24 cellular contexts compared by ENCODE assay signal in genomic region chr1:92808353-92808752, GRCh38.
"Had no signal": no experiment of that assay in that cellular context is flagged by ENCODE, and none has a peak within 500 bp of the region (broad histone marks: within the 10 kb centered on the region; RNA-seq: fewer than 3 reads in every experiment).

No MANE protein-coding gene starts in this region.

- H3K79me2 ChIP-seq: parathyroid adenoma had no signal

- H3K27me3 Mint-ChIP-seq: activated CD8-positive, alpha-beta T cell treated with anti-CD3 and anti-CD28 coated beads for 36 hours had no signal

- H3K9ac ChIP-seq: parathyroid adenoma had no signal

- H2AFZ ChIP-seq: parathyroid adenoma had no signal

- H3K9me3 ChIP-seq: colonic mucosa, esophagus muscularis mucosa, lower lobe of right lung, neutrophil, right lobe of liver, testis, upper lobe of right lung had no signal

- H3K4me1 Mint-ChIP-seq: activated CD4-positive, alpha-beta T cell treated with anti-CD3 and anti-CD28 coated beads, Interleukin-2, amount 10 ng/mL, durations not matched to agents 24 days and 14 days; activated T-helper 17 cell treated with anti-CD3 and anti-CD28 coated beads, Interleukin-2, amount 50 U/mL, for 72 hours; stimulated activated naive CD8-positive, alpha-beta T cell treated with anti-CD3 and anti-CD28 coated beads, Interleukin-15, amount 100 ng/mL, for 72 hours had no signal

- H3K4me1 ChIP-seq: colonic mucosa, parathyroid adenoma, right lobe of liver, testis had no signal

- H3K36me3 ChIP-seq: colonic mucosa, esophagus muscularis mucosa, lower lobe of right lung, neutrophil, right lobe of liver, upper lobe of right lung had no signal

- H3K4me3 ChIP-seq: colonic mucosa, esophagus muscularis mucosa, lower lobe of right lung, right lobe of liver, smooth muscle cell, testis, upper lobe of right lung had no signal

- H3K36me3 Mint-ChIP-seq: activated naive CD8-positive, alpha-beta T cell treated with anti-CD3 and anti-CD28 coated beads for 36 hours; mesothelial cell of epicardium had no signal

- H3K27ac Mint-ChIP-seq: activated CD4-positive, alpha-beta T cell treated with anti-CD3 and anti-CD28 coated beads, Interleukin-2, amount 10 ng/mL, durations not matched to agents 24 days and 14 days; activated CD8-positive, alpha-beta T cell treated with anti-CD3 and anti-CD28 coated beads for 36 hours; activated naive CD8-positive, alpha-beta T cell treated with anti-CD3 and anti-CD28 coated beads for 36 hours; activated T-helper 17 cell treated with anti-CD3 and anti-CD28 coated beads, Interleukin-2, amount 50 U/mL, for 72 hours; mesothelial cell of epicardium; natural killer cell treated with Interleukin-12 subunit alpha and Interleukin-12 subunit beta and Interleukin-15 and Interleukin-18, amount 100 ng/mL, for 72 hours; stimulated activated naive CD8-positive, alpha-beta T cell treated with anti-CD3 and anti-CD28 coated beads, Interleukin-15, amount 100 ng/mL, for 72 hours had no signal

- H3K4me3 Mint-ChIP-seq: activated CD4-positive, alpha-beta T cell treated with anti-CD3 and anti-CD28 coated beads, Interleukin-2, amount 10 ng/mL, durations not matched to agents 24 days and 14 days; activated CD8-positive, alpha-beta T cell treated with anti-CD3 and anti-CD28 coated beads for 36 hours; activated naive CD8-positive, alpha-beta T cell treated with anti-CD3 and anti-CD28 coated beads for 36 hours; activated T-helper 17 cell treated with anti-CD3 and anti-CD28 coated beads, Interleukin-2, amount 50 U/mL, for 72 hours; mesothelial cell of epicardium; natural killer cell treated with Interleukin-12 subunit alpha and Interleukin-12 subunit beta and Interleukin-15 and Interleukin-18, amount 100 ng/mL, for 72 hours; stimulated activated naive CD8-positive, alpha-beta T cell treated with anti-CD3 and anti-CD28 coated beads, Interleukin-15, amount 100 ng/mL, for 72 hours had no signal

- H3K27ac ChIP-seq: colonic mucosa, esophagus muscularis mucosa, lower lobe of right lung, neutrophil, parathyroid adenoma, right lobe of liver, testis, upper lobe of right lung had no signal

- H3K9me3 Mint-ChIP-seq: activated CD4-positive, alpha-beta T cell treated with anti-CD3 and anti-CD28 coated beads, Interleukin-2, amount 10 ng/mL, durations not matched to agents 24 days and 14 days; activated CD8-positive, alpha-beta T cell treated with anti-CD3 and anti-CD28 coated beads for 36 hours; activated T-helper 17 cell treated with anti-CD3 and anti-CD28 coated beads, Interleukin-2, amount 50 U/mL, for 72 hours; natural killer cell treated with Interleukin-12 subunit alpha and Interleukin-12 subunit beta and Interleukin-15 and Interleukin-18, amount 100 ng/mL, for 72 hours; stimulated activated naive CD8-positive, alpha-beta T cell treated with anti-CD3 and anti-CD28 coated beads, Interleukin-15, amount 100 ng/mL, for 72 hours had no signal

- H3K27me3 ChIP-seq: colonic mucosa, esophagus muscularis mucosa, right lobe of liver, testis, upper lobe of right lung had no signal

- DNase-seq: activated CD4-positive, alpha-beta T cell treated with anti-CD3 and anti-CD28 coated beads, Interleukin-2, amount 10 ng/mL, durations not matched to agents 24 days and 14 days; activated CD8-positive, alpha-beta T cell treated with anti-CD3 and anti-CD28 coated beads for 36 hours; activated naive CD4-positive, alpha-beta T cell; activated naive CD8-positive, alpha-beta T cell treated with anti-CD3 and anti-CD28 coated beads for 36 hours; activated T-cell treated with anti-CD3 and anti-CD28 coated beads, Interleukin-2, amount 50 U/mL, for 1 hour; amniotic stem cell; caudate nucleus; colonic mucosa; lower lobe of right lung; right lobe of liver; stimulated activated CD4-positive, alpha-beta T cell treated with anti-CD3 and anti-CD28 coated beads, Interleukin-4, amount 100 ng/mL, for 1 hour; stimulated activated naive CD8-positive, alpha-beta T cell treated with anti-CD3 and anti-CD28 coated beads, Interleukin-15, amount 100 ng/mL, for 72 hours; T1000; testis; upper lobe of right lung had no signal

- H3K4me2 ChIP-seq: smooth muscle cell had no signal

- ATAC-seq: activated CD8-positive, alpha-beta T cell treated with anti-CD3 and anti-CD28 coated beads for 36 hours; activated T-helper 17 cell treated with anti-CD3 and anti-CD28 coated beads, Interleukin-2, amount 50 U/mL, for 72 hours; lower lobe of right lung; natural killer cell treated with Interleukin-12 subunit alpha and Interleukin-12 subunit beta and Interleukin-15 and Interleukin-18, amount 100 ng/mL, for 72 hours; right lobe of liver; stimulated activated naive CD8-positive, alpha-beta T cell treated with anti-CD3 and anti-CD28 coated beads, Interleukin-15, amount 100 ng/mL, for 72 hours; upper lobe of right lung had no signal

- FAIRE-seq: endometrium, islet of Langerhans had no signal
